7 cellular contexts compared by ENCODE assay signal in genomic region chr1:13943055-13943454, GRCh38.
"Had no signal": no experiment of that assay in that cellular context is flagged by ENCODE, and none has a peak within 500 bp of the region (broad histone marks: within the 10 kb centered on the region; RNA-seq: fewer than 3 reads in every experiment).

No MANE protein-coding gene starts in this region.

- H3K4me3 ChIP-seq: GM23248, HAP-1 had no signal

- H3K27ac ChIP-seq: GM23248 had no signal

- H3K9ac ChIP-seq: GM23248 had no signal

- H3K9me3 ChIP-seq: HAP-1 had no signal

- H3K4me1 ChIP-seq: HAP-1 had no signal

- H3K4me1 Mint-ChIP-seq: IgD-negative memory B cell had no signal

- H2AFZ ChIP-seq: GM23248 had no signal

- H3K27ac Mint-ChIP-seq: IgD-negative memory B cell had no signal

- H3K4me3 Mint-ChIP-seq: IgD-negative memory B cell had no signal

- DNase-seq: GM23248, GOT3, H7 had no signal

- ATAC-seq: HCT116 had no signal

- FAIRE-seq: HTR-8/SVneo had no signal

- H3K36me3 Mint-ChIP-seq: IgD-negative memory B cell had no signal

- H3K36me3 ChIP-seq: HAP-1 had no signal
